28 cellular contexts compared by ENCODE assay signal in the genomic region with DNA sequence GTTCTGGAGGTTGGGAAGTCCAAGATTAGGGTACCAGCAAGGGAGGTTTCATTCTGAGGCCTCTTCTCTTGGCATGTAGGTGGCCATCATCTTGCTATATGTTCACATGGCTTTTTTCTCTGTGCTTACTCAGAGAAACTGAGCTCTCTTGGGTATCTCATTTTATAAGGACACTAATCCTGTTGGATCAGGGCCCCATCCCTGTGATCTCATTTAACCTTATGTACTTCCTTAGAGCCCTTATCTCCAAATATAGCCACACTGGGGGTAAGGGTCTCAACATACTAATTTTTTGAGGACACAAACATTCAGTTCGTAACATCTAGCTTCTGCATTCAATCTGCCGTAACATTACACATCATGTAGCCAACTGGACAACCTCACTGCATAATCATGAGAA.
"Had no signal": no experiment of that assay in that cellular context is flagged by ENCODE, and none has a peak within 500 bp of the region (broad histone marks: within the 10 kb centered on the region; RNA-seq: fewer than 3 reads in every experiment).

No MANE protein-coding gene starts in this region.

- H3K9me3 ChIP-seq: colonic mucosa, gastrocnemius medialis had no signal

- DNase-seq: colonic mucosa; cortex of kidney; dermis blood vessel endothelial cell; dorsolateral prefrontal cortex; effector CD4-positive, alpha-beta T cell; effector CD8-positive, alpha-beta T cell; effector memory CD4-positive, alpha-beta T cell; effector memory CD8-positive, alpha-beta T cell; endodermal cell; erythroblast; esophagus squamous epithelium; foreskin fibroblast; foreskin keratinocyte; foreskin melanocyte; gastrocnemius medialis; glutamatergic neuron; head of caudate nucleus; heart left ventricle; heart right ventricle had no signal

- ATAC-seq: effector memory CD8-positive, alpha-beta T cell; esophagus mucosa; foreskin keratinocyte; gastrocnemius medialis; gastroesophageal sphincter; heart left ventricle; heart right ventricle had no signal

- H3K36me3 ChIP-seq: colonic mucosa had no signal

- H3K4me3 ChIP-seq: colonic mucosa, coronary artery, dorsolateral prefrontal cortex, esophagus muscularis mucosa, esophagus squamous epithelium, gastrocnemius medialis, gastroesophageal sphincter, heart left ventricle, heart right ventricle had no signal

- FAIRE-seq: colon, endometrium, endothelial cell of umbilical vein, frontal cortex had no signal

- H3K27ac ChIP-seq: colonic mucosa, coronary artery, dorsolateral prefrontal cortex, epithelial cell of prostate, esophagus muscularis mucosa, esophagus squamous epithelium, foreskin keratinocyte, gastrocnemius medialis, gastroesophageal sphincter, heart left ventricle, heart right ventricle had no signal

- H3K27me3 ChIP-seq: colonic mucosa, dorsolateral prefrontal cortex, esophagus muscularis mucosa, esophagus squamous epithelium, foreskin keratinocyte, gastrocnemius medialis, gastroesophageal sphincter, heart left ventricle, heart right ventricle had no signal
